In genomic region chr6:27775796-27776184, GRCh38 we compare ENCODE assay signal across 16 cellular contexts.
"Had no signal": no experiment of that assay in that cellular context is flagged by ENCODE, and none has a peak within 500 bp of the region (broad histone marks: within the 10 kb centered on the region; RNA-seq: fewer than 3 reads in every experiment).

No MANE protein-coding gene starts in this region.

- H3K4me1 ChIP-seq: psoas muscle had no signal

- H3K4me3 Mint-ChIP-seq: activated B cell treated with CpG ODN at 0.5 μM for 24 hours; activated CD4-positive, alpha-beta T cell treated with anti-CD3 and anti-CD28 coated beads, Interleukin-2, amount 10 ng/mL, durations not matched to agents 7 days and 5 days; activated naive CD4-positive, alpha-beta T cell treated with anti-CD3 and anti-CD28 coated beads, Interleukin-2, amount 10 ng/mL, durations not matched to agents 7 days and 5 days; natural killer cell had no signal

- H3K9me3 Mint-ChIP-seq: activated B cell treated with CpG ODN at 0.5 μM for 24 hours; activated CD4-positive, alpha-beta T cell treated with anti-CD3 and anti-CD28 coated beads, Interleukin-2, amount 10 ng/mL, durations not matched to agents 7 days and 5 days; activated naive CD4-positive, alpha-beta T cell treated with anti-CD3 and anti-CD28 coated beads, Interleukin-2, amount 10 ng/mL, durations not matched to agents 7 days and 5 days; activated T-helper 2 cell treated with anti-CD3 and anti-CD28 coated beads, Interferon-gamma antibody, Interleukin-2, Interleukin-4, amounts not matched to agents 10 μg/mL and 5 μg/mL and 100 μg/mL, durations not matched to agents 14 hours and 24 hours and 36 hours; natural killer cell had no signal

- H3K27ac ChIP-seq: psoas muscle, spleen had no signal

- H3K4me3 ChIP-seq: lung, psoas muscle, spleen had no signal

- H3K36me3 Mint-ChIP-seq: activated naive CD4-positive, alpha-beta T cell treated with anti-CD3 and anti-CD28 coated beads, Interleukin-2, amount 10 ng/mL, durations not matched to agents 7 days and 5 days; natural killer cell had no signal

- H3K36me3 ChIP-seq: spleen had no signal

- ATAC-seq: left cardiac atrium, natural killer cell, psoas muscle, sciatic nerve had no signal

- H3K27ac Mint-ChIP-seq: activated B cell treated with CpG ODN at 0.5 μM for 24 hours; activated CD4-positive, alpha-beta T cell treated with anti-CD3 and anti-CD28 coated beads, Interleukin-2, amount 10 ng/mL, durations not matched to agents 7 days and 5 days; activated naive CD4-positive, alpha-beta T cell treated with anti-CD3 and anti-CD28 coated beads, Interleukin-2, amount 10 ng/mL, durations not matched to agents 7 days and 5 days; activated T-helper 2 cell treated with anti-CD3 and anti-CD28 coated beads, Interferon-gamma antibody, Interleukin-2, Interleukin-4, amounts not matched to agents 10 μg/mL and 5 μg/mL and 100 μg/mL, durations not matched to agents 14 hours and 24 hours and 36 hours; natural killer cell had no signal

- H3K9me3 ChIP-seq: psoas muscle, spleen had no signal

- DNase-seq: activated B cell treated with CpG ODN at 0.5 μM for 24 hours; activated CD4-positive, alpha-beta T cell treated with anti-CD3 and anti-CD28 coated beads, Interleukin-2, amount 10 ng/mL, durations not matched to agents 7 days and 5 days; activated naive CD4-positive, alpha-beta T cell treated with anti-CD3 and anti-CD28 coated beads, Interleukin-2, amount 10 ng/mL, durations not matched to agents 7 days and 5 days; cortex of kidney; effector CD8-positive, alpha-beta T cell; left cardiac atrium; natural killer cell; psoas muscle; spleen; stimulated activated CD4-positive, alpha-beta T cell treated with anti-CD3 and anti-CD28 coated beads, Interleukin-1b, Interleukin-23, amount 100 ng/mL, for 48 hours; stimulated activated naive CD4-positive, alpha-beta T cell; substantia nigra; trophoblast cell had no signal
